ENCODE assay signal across 1 cellular context in genomic region chr6:35474129-35474977, GRCh38.
TF ChIP-seq lines count a peak whose summit lies in the region.

No MANE protein-coding gene starts in this region.

TF ChIP-seq in WTC11, 78 proteins besides CTCF, POLR2A, EP300 and RAD21 (continued from another document):
- TF ChIP-seq, protein P1, sequence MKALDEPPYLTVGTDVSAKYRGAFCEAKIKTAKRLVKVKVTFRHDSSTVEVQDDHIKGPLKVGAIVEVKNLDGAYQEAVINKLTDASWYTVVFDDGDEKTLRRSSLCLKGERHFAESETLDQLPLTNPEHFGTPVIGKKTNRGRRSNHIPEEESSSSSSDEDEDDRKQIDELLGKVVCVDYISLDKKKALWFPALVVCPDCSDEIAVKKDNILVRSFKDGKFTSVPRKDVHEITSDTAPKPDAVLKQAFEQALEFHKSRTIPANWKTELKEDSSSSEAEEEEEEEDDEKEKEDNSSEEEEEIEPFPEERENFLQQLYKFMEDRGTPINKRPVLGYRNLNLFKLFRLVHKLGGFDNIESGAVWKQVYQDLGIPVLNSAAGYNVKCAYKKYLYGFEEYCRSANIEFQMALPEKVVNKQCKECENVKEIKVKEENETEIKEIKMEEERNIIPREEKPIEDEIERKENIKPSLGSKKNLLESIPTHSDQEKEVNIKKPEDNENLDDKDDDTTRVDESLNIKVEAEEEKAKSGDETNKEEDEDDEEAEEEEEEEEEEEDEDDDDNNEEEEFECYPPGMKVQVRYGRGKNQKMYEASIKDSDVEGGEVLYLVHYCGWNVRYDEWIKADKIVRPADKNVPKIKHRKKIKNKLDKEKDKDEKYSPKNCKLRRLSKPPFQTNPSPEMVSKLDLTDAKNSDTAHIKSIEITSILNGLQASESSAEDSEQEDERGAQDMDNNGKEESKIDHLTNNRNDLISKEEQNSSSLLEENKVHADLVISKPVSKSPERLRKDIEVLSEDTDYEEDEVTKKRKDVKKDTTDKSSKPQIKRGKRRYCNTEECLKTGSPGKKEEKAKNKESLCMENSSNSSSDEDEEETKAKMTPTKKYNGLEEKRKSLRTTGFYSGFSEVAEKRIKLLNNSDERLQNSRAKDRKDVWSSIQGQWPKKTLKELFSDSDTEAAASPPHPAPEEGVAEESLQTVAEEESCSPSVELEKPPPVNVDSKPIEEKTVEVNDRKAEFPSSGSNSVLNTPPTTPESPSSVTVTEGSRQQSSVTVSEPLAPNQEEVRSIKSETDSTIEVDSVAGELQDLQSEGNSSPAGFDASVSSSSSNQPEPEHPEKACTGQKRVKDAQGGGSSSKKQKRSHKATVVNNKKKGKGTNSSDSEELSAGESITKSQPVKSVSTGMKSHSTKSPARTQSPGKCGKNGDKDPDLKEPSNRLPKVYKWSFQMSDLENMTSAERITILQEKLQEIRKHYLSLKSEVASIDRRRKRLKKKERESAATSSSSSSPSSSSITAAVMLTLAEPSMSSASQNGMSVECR (CRISPR knock-in tag; IDR thresholded peaks at IDR 0.05; ENCODE audit: borderline replicate concordance) = no peak
- TF ChIP-seq, protein P2, sequence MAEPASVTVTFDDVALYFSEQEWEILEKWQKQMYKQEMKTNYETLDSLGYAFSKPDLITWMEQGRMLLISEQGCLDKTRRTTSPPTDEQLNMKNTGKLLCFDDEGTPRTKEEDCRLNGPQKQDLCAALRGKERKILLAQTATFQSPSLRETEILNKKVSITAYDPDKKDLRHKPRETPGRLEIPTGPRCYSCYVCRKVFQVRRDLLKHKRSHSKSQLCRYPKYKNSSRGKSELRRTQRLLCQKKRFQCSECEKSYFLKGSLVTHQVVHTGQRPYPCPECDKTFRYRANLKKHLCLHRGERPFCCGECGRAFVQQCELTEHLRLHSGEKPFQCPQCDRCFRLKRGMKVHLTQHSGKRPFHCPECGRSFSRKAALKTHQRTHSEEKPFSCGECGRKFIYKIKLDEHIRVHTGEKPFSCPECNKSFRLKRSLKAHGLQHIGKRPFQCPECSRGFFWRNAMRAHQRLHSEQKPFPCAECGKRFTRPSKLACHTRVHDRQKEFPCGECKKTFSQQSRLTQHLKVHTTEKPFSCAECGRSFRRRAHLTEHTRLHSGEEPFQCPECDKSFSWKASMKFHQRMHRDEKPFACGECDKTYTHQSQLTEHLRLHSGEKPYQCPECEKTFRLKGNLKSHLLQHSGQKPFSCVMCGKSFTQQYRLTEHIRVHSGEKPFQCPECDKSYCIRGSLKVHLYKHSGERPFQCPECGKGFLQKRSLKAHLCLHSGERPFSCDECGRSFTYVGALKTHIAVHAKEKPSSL (CRISPR knock-in tag; conservative IDR thresholded peaks at IDR 0.05) = no peak
- TF ChIP-seq GTF2I (CRISPR knock-in tag; conservative IDR thresholded peaks at IDR 0.05) (no peak), ATF1 (CRISPR knock-in tag; IDR thresholded peaks at IDR 0.05) (no peak), ATF3 (CRISPR knock-in tag; conservative IDR thresholded peaks at IDR 0.05) (no peak), PRRX2 (CRISPR knock-in tag; IDR thresholded peaks at IDR 0.05) (peak; percentile 88; the same call in 1 of the 2 replicates)
